1 cellular context compared by ENCODE assay signal in genomic region chr12:122740351-122740750, GRCh38.
TF ChIP-seq lines count a peak whose summit lies in the region.

No MANE protein-coding gene starts in this region.

TF ChIP-seq in GM23338, 12 proteins besides CTCF, POLR2A, EP300 and RAD21:
- TF ChIP-seq EZH2 (IDR thresholded peaks at IDR 0.05; ENCODE audit: low read depth, unreplicated experiment) (no peak), ZNF462 (CRISPR knock-in tag; IDR thresholded peaks at IDR 0.05) (no peak), ZNF331 (CRISPR knock-in tag; IDR thresholded peaks at IDR 0.05; ENCODE audit: low read depth) (no peak), ETS1 (IDR thresholded peaks at IDR 0.05) (no peak), JUNB (IDR thresholded peaks at IDR 0.05; ENCODE audit: unreplicated experiment) (no peak)
